In genomic region chr11:3378426-3379423, GRCh38 we compare ENCODE assay signal across 1 cellular context.
TF ChIP-seq lines count a peak whose summit lies in the region.

Gene ZNF195 (minus strand): TSS chr11:3379146. CDS start chr11:3379040, 106 bp downstream.

TF ChIP-seq in HepG2, 621 proteins besides CTCF, POLR2A, EP300 and RAD21 (continued from another document and continues in another):
- TF ChIP-seq THAP9 (CRISPR knock-in tag; IDR thresholded peaks at IDR 0.05; ENCODE audit: borderline replicate concordance) (peak; percentile 72; the same call in 1 of the 2 replicates), BRD4 (CRISPR knock-in tag; IDR thresholded peaks at IDR 0.05) (no peak), ZNF670 (CRISPR knock-in tag; IDR thresholded peaks at IDR 0.05; ENCODE audit: borderline replicate concordance) (peak; percentile 93; the same call in 1 of the 2 replicates), KAT8 (CRISPR knock-in tag; IDR thresholded peaks at IDR 0.05) (peak; percentile 95), ATF7 (IDR thresholded peaks at IDR 0.05) (peak; percentile 88), ATF7 (CRISPR knock-in tag; IDR thresholded peaks at IDR 0.05) (no peak), ZNF710 (CRISPR knock-in tag; IDR thresholded peaks at IDR 0.05; ENCODE audit: borderline replicate concordance) (peak; percentile 26; the same call in 1 of the 2 replicates), ZNF777 (CRISPR knock-in tag; IDR thresholded peaks at IDR 0.05) (peak; percentile 49; the same call in 1 of the 2 replicates), ZFP82 (CRISPR knock-in tag; IDR thresholded peaks at IDR 0.05; ENCODE audit: borderline replicate concordance) (0 out of 2 replicates have a peak, but pooled peaks have one; percentile 61), ZNF883 (CRISPR knock-in tag; IDR thresholded peaks at IDR 0.05; ENCODE audit: not compliant biosample characterization) (peak; percentile 72), ZNF282 (IDR thresholded peaks at IDR 0.05; ENCODE audit: partially characterized antibody) (no peak), PHF20 (CRISPR knock-in tag; IDR thresholded peaks at IDR 0.05) (peak; percentile 93), FOXA1 (IDR thresholded peaks at IDR 0.05) (no peak), FOXA1 (CRISPR knock-in tag; IDR thresholded peaks at IDR 0.05) (peak; percentile 22; the same call in 1 of the 2 replicates), ARID2 (CRISPR knock-in tag; IDR thresholded peaks at IDR 0.05; ENCODE audit: borderline replicate concordance) (peak; percentile 63; the same call in 1 of the 2 replicates), EEA1 (CRISPR knock-in tag; IDR thresholded peaks at IDR 0.05; ENCODE audit: borderline replicate concordance) (0 out of 2 replicates have a peak, but pooled peaks have one; percentile 40), ZNF891 (CRISPR knock-in tag; IDR thresholded peaks at IDR 0.05) (peak; percentile 80; the same call in 1 of the 2 replicates), ZHX1 (CRISPR knock-in tag; IDR thresholded peaks at IDR 0.05; ENCODE audit: low read depth) (0 out of 2 replicates have a peak, but pooled peaks have one; percentile 23), RAD51 (IDR thresholded peaks at IDR 0.05; ENCODE audit: borderline replicate concordance) (no peak), ZIK1 (CRISPR knock-in tag; IDR thresholded peaks at IDR 0.05; ENCODE audit: borderline replicate concordance, low read depth) (peak; percentile 70; the same call in 1 of the 2 replicates), ZKSCAN8 (CRISPR knock-in tag; IDR thresholded peaks at IDR 0.05; ENCODE audit: borderline replicate concordance) (peak; percentile 17; the same call in 1 of the 2 replicates), FOXO1 (CRISPR knock-in tag; IDR thresholded peaks at IDR 0.05) (peak; percentile 49; the same call in 1 of the 2 replicates), RNF2 (conservative IDR thresholded peaks at IDR 0.05; ENCODE audit: low read depth) (peak; percentile 90), ZNF280B (CRISPR knock-in tag; IDR thresholded peaks at IDR 0.05; ENCODE audit: borderline replicate concordance) (peak; percentile 78; the same call in 1 of the 2 replicates), IRF2 (CRISPR knock-in tag; IDR thresholded peaks at IDR 0.05) (peak; percentile 48; the same call in 1 of the 2 replicates), ZNF841 (CRISPR knock-in tag; IDR thresholded peaks at IDR 0.05; ENCODE audit: borderline replicate concordance) (0 out of 2 replicates have a peak, but pooled peaks have one; percentile 14), MTERF4 (CRISPR knock-in tag; IDR thresholded peaks at IDR 0.05) (no peak), NONO (IDR thresholded peaks at IDR 0.05) (no peak), NONO (CRISPR knock-in tag; conservative IDR thresholded peaks at IDR 0.05) (peak; percentile 57), GATAD1 (CRISPR knock-in tag; IDR thresholded peaks at IDR 0.05) (peak; percentile 88), ZSCAN5A (CRISPR knock-in tag; IDR thresholded peaks at IDR 0.05; ENCODE audit: borderline replicate concordance) (peak; percentile 62; the same call in 1 of the 2 replicates), ZSCAN20 (CRISPR knock-in tag; IDR thresholded peaks at IDR 0.05; ENCODE audit: borderline replicate concordance) (peak; percentile 31; the same call in 1 of the 2 replicates), CHCHD3 (CRISPR knock-in tag; IDR thresholded peaks at IDR 0.05) (peak; percentile 47; the same call in 1 of the 2 replicates), ZNF800 (CRISPR knock-in tag; IDR thresholded peaks at IDR 0.05) (peak; percentile 64; the same call in 1 of the 2 replicates), ZBTB43 (CRISPR knock-in tag; conservative IDR thresholded peaks at IDR 0.05) (no peak), NFYB (CRISPR knock-in tag; IDR thresholded peaks at IDR 0.05) (peak; percentile 94), ZNF761 (CRISPR knock-in tag; conservative IDR thresholded peaks at IDR 0.05) (peak; percentile 80; the same call in 1 of the 2 replicates), KAT2B (IDR thresholded peaks at IDR 0.05; ENCODE audit: borderline replicate concordance, low read depth, low read length) (no peak), SP4 (CRISPR knock-in tag; IDR thresholded peaks at IDR 0.05) (peak; percentile 87), ZNF687 (CRISPR knock-in tag; IDR thresholded peaks at IDR 0.05) (peak; percentile 90), SPEN (CRISPR knock-in tag; IDR thresholded peaks at IDR 0.05; ENCODE audit: low read depth) (peak; percentile 94), ZNF230 (CRISPR knock-in tag; IDR thresholded peaks at IDR 0.05) (peak; percentile 62), RXRA (CRISPR knock-in tag; IDR thresholded peaks at IDR 0.05) (peak; percentile 67)
